ENCODE assay signal across 8 cellular contexts in genomic region chr4:38529189-38530115, GRCh38.
A peak's percentile ranks its signal among the peaks of the same experiment; 100 is the strongest.
DNase-seq lines count a peak whose midpoint lies in the region; ATAC-seq and TF ChIP-seq lines count a peak whose summit lies in the region.

No MANE protein-coding gene starts in this region.

- H3K9me3 ChIP-seq in right atrium auricular region (no peaks in the 10 kb centered on the region), Karpas-422 (ENCODE audit: low read length) (no peaks in the 10 kb centered on the region), uterus (no peaks in the 10 kb centered on the region)
- H3K9me3 ChIP-seq in naive thymus-derived CD4-positive, alpha-beta T cell (ENCODE audit: control insufficient read depth in 2 of 3, low read length in 3 of 3): no peaks in the 10 kb centered on the region

- peak overlapping the region; percentile 22 to 80 (median 58) for H3K4me3 Mint-ChIP-seq in naive thymus-derived CD4-positive, alpha-beta T cell

- no peaks in the 10 kb centered on the region for H4K20me1 ChIP-seq in Karpas-422 (ENCODE audit: insufficient read depth, low read depth, low read length)

- DNase-seq in Right ventricle myocardium inferior (ENCODE audit: missing footprints) (peak; percentile 78), right atrium auricular region (ENCODE audit: low spot score) (no peak), T-helper 2 cell (peak in 3 of 5 experiments; percentile 38 to 95 (median 66)), Karpas-422 (no peak), uterus (no peak)
- peak; percentile 53 for DNase-seq in central memory CD4-positive, alpha-beta T cell
- peak in 8 of 9 donors; percentile 25 to 57 (median 34) for DNase-seq in naive thymus-derived CD4-positive, alpha-beta T cell

- H3K27ac Mint-ChIP-seq in naive thymus-derived CD4-positive, alpha-beta T cell: peak overlapping the region; percentile 80 to 96 (median 90)

- peaks cover 0 to 12% (median 2%) of the 10 kb centered on the region in 11 donors for H3K9me3 Mint-ChIP-seq in naive thymus-derived CD4-positive, alpha-beta T cell

- H3K4me1 ChIP-seq in right atrium auricular region (no peaks in the 10 kb centered on the region), Karpas-422 (ENCODE audit: low read length) (no peaks in the 10 kb centered on the region), uterus (no peaks in the 10 kb centered on the region)
- peaks cover 18 to 22% of the 10 kb centered on the region in 2 donors for H3K4me1 ChIP-seq in naive thymus-derived CD4-positive, alpha-beta T cell (ENCODE audit: control insufficient read depth in 2 of 2, insufficient read depth in 2 of 2, low read length in 2 of 2)

- H2AFZ ChIP-seq in Karpas-422 (ENCODE audit: low read length): no peak overlapping the region

- H3K27me3 Mint-ChIP-seq in naive thymus-derived CD4-positive, alpha-beta T cell: peaks cover 0 to 34% (median 0%) of the 10 kb centered on the region in 5 donors

- CTCF ChIA-PET in naive thymus-derived CD4-positive, alpha-beta T cell (lab: Charles Lee): interaction anchor here (0.6 to 1.1 kb wide), 3 partner anchors 11 to 145 kb away, joined by 3 to 6 read pairs (median 3); no protein-coding TSS in a partner anchor

- intact Hi-C loops in Right ventricle myocardium inferior (cut with DNase I): no loop called here
- intact Hi-C loops in naive thymus-derived CD4-positive, alpha-beta T cell (cut with micrococcal nuclease): loop anchor here (2.0 to 5.0 kb wide), 2 partner anchors 21 to 133 kb away; partner anchors contain the start of gene KLF3 (in 1 of the 2)
- intact Hi-C loops in uterus (cut with DNase I; ENCODE audit: low total_unique reads): no loop called here

- H3K4me3 ChIP-seq in right atrium auricular region: no peak overlapping the region
- H3K4me3 ChIP-seq in naive thymus-derived CD4-positive, alpha-beta T cell (ENCODE audit: low read length): no peak overlapping the region
- no peak overlapping the region for H3K4me3 ChIP-seq in Karpas-422 (ENCODE audit: low read length)
- H3K4me3 ChIP-seq in uterus: no peak overlapping the region

- H3K79me2 ChIP-seq in Karpas-422 (ENCODE audit: low read length): no peaks in the 10 kb centered on the region

- no peak overlapping the region for H3K4me2 ChIP-seq in Karpas-422 (ENCODE audit: low read depth, low read length, poor library complexity, severe bottlenecking)

- H3K9ac ChIP-seq in Karpas-422 (ENCODE audit: low read length): no peak overlapping the region

- no peak for TF ChIP-seq POLR2A in uterus (IDR thresholded peaks at IDR 0.05)

- no peaks in the 10 kb centered on the region for H3K9me2 ChIP-seq in Karpas-422 (replicated peaks; ENCODE audit: insufficient read depth, low read length)

- ATAC-seq in Right ventricle myocardium inferior (peak; percentile 58), HG03354 (IDR thresholded peaks at IDR 0.05; ENCODE audit: poor library complexity, severe bottlenecking, unreplicated experiment) (peak; percentile 76)
- peak; percentile 88 for ATAC-seq in naive thymus-derived CD4-positive, alpha-beta T cell

- H3K36me3 ChIP-seq in right atrium auricular region (no peaks in the 10 kb centered on the region), Karpas-422 (ENCODE audit: insufficient read depth, low read length) (no peaks in the 10 kb centered on the region), uterus (no peaks in the 10 kb centered on the region)
- no peaks in the 10 kb centered on the region for H3K36me3 ChIP-seq in naive thymus-derived CD4-positive, alpha-beta T cell (ENCODE audit: control insufficient read depth in 2 of 3, insufficient read depth in 3 of 3, low read length in 3 of 3)

- H3K27ac ChIP-seq in right atrium auricular region (peak overlapping the region in 1 of 2 donors; percentile 29), Karpas-422 (ENCODE audit: low read length) (no peak overlapping the region), uterus (no peak overlapping the region)
- peak overlapping the region; percentile 30 for H3K27ac ChIP-seq in naive thymus-derived CD4-positive, alpha-beta T cell (ENCODE audit: low read depth, low read length)

- TF ChIP-seq CTCF in right atrium auricular region (IDR thresholded peaks at IDR 0.05) (no peak), uterus (IDR thresholded peaks at IDR 0.05) (no peak)

- POLR2A ChIA-PET in naive thymus-derived CD4-positive, alpha-beta T cell (lab: Charles Lee): interaction anchor here (0.6 to 3.0 kb wide), 12 partner anchors 11 to 146 kb away, joined by 3 to 14 read pairs (median 4); no protein-coding TSS in a partner anchor

- peaks cover 21 to 43% (median 35%) of the 10 kb centered on the region in 7 donors for H3K4me1 Mint-ChIP-seq in naive thymus-derived CD4-positive, alpha-beta T cell

- H3K27me3 ChIP-seq in right atrium auricular region (no peaks in the 10 kb centered on the region), Karpas-422 (ENCODE audit: low read length) (no peaks in the 10 kb centered on the region), uterus (no peaks in the 10 kb centered on the region)
- H3K27me3 ChIP-seq in naive thymus-derived CD4-positive, alpha-beta T cell (ENCODE audit: control insufficient read depth in 2 of 2, insufficient read depth in 2 of 2, low read length in 2 of 2): no peaks in the 10 kb centered on the region

- H3K36me3 Mint-ChIP-seq in naive thymus-derived CD4-positive, alpha-beta T cell: peaks cover 0 to 23% (median 4%) of the 10 kb centered on the region in 5 donors

Comparison
In these comparisons a context has a peak if more than half of its experiments do, and no peak if none do; other contexts are left out.
1. DNase-seq: peak in Right ventricle myocardium inferior (single experiment), T-helper 2 cell (3 of 5), central memory CD4-positive, alpha-beta T cell (single experiment) and naive thymus-derived CD4-positive, alpha-beta T cell (8 of 9); none in right atrium auricular region (single experiment), Karpas-422 (single experiment) and uterus (0 of 2).
2. intact Hi-C loops: an anchor here in naive thymus-derived CD4-positive, alpha-beta T cell (2.0 to 5.0 kb wide); none called in Right ventricle myocardium inferior and uterus.
3. Peak in every context shown above with its lines, with median percentiles within 50 percentile points of each other: ATAC-seq.